ENCODE assay signal across 1 cellular context in genomic region chr2:120703330-120703994, GRCh38.
TF ChIP-seq lines count a peak whose summit lies in the region.

No MANE protein-coding gene starts in this region.

TF ChIP-seq in IMR-90, 13 proteins besides CTCF, POLR2A, EP300 and RAD21 (continued from another document):
- TF ChIP-seq MXI1 (IDR thresholded peaks at IDR 0.05; ENCODE audit: borderline replicate concordance, low read depth, low read length) (no peak), RFX5 (IDR thresholded peaks at IDR 0.05; ENCODE audit: low read depth, low read length) (no peak), FOS (IDR thresholded peaks at IDR 0.05; ENCODE audit: low read depth, low read length) (peak; percentile 78), MAFK (IDR thresholded peaks at IDR 0.05; ENCODE audit: low read depth, low read length) (no peak), MAZ (IDR thresholded peaks at IDR 0.05; ENCODE audit: borderline replicate concordance, low read depth, low read length) (no peak; the same call in 1 of the 2 replicates), RCOR1 (IDR thresholded peaks at IDR 0.05; ENCODE audit: insufficient replicate concordance, low read length) (peak; percentile 80), ELK1 (IDR thresholded peaks at IDR 0.05; ENCODE audit: borderline replicate concordance, low read depth, low read length) (no peak), BHLHE40 (IDR thresholded peaks at IDR 0.05; ENCODE audit: low read depth, low read length) (peak; percentile 18; the same call in 1 of the 2 replicates), CEBPB (IDR thresholded peaks at IDR 0.05; ENCODE audit: low read depth, low read length) (no peak), NFE2L2 (IDR thresholded peaks at IDR 0.05; ENCODE audit: low read depth, low read length) (no peak), USF2 (IDR thresholded peaks at IDR 0.05; ENCODE audit: low read depth, low read length) (no peak)
TF ChIP-seq in IMR-90: peak in this region for 4.
